Comparison of ENCODE assay signal across 19 cellular contexts in the genomic region with DNA sequence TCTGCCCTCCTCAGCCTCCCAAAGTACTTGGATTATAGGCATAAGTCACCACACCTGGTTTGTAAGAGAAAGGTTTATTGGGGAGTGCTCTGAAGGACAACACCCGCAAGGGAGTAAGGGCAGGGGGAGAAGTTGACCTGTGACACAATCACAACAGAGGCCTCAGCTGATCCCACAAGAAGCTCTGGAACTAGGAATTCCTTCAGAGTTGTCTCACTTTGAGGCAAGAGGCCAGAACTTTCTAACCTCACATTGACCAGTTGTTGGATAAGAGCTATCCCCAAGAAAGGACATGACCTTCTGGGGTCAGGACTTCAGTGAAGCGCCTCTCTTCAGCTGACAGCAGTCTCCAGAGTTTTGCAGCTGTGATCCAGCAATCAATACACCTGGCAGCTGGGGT.
"Had no signal": no experiment of that assay in that cellular context is flagged by ENCODE, and none has a peak within 500 bp of the region (broad histone marks: within the 10 kb centered on the region; RNA-seq: fewer than 3 reads in every experiment).

No MANE protein-coding gene starts in this region.

- DNase-seq: KBM-7, MM.1S, NCI-H1092 treated with DMSO at 0.1 percent for 48 hours, NCI-H1436, NCI-H187, NCI-H2029, NCI-H2081 treated with DMSO at 0.1 percent for 48 hours, NCI-H2171, NCI-H345, NCI-H446 treated with DMSO at 0.1 percent for 48 hours, NCI-H510A treated with DMSO at 0.1 percent for 48 hours, NCI-H69, NCI-H774, Right ventricle myocardium superior, RPMI8226, SK-N-SH, SW 1271, T-cell had no signal

- H3K4me2 ChIP-seq: SK-N-SH had no signal

- ATAC-seq: T-cell had no signal

- H3K9ac ChIP-seq: SK-N-SH had no signal

- H3K27ac ChIP-seq: HL-60 had no signal

- H3K9me3 ChIP-seq: SK-N-SH had no signal
